In genomic region chr3:30578479-30578878, GRCh38 we compare ENCODE assay signal across 8 cellular contexts. TPM values are rescaled to one million over a fixed set of nuclear protein-coding genes. Genes with fewer than 3 reads are reported as not detected.
DNase-seq lines count a peak whose midpoint lies in the region; ATAC-seq and TF ChIP-seq lines count a peak whose summit lies in the region.

No MANE protein-coding gene starts in this region.

- H3K9me3 Mint-ChIP-seq in nephron = no peaks in the 10 kb centered on the region

- in situ Hi-C loops in Caki2 (cut with HindIII; ENCODE audit: low pct_unique_long_range_greater_than_20kb, low sequenced_read_pairs) = no loop called here

- ATAC-seq in HG03457 (IDR thresholded peaks at IDR 0.05; ENCODE audit: unreplicated experiment) (peak; percentile 18), GM21528 (IDR thresholded peaks at IDR 0.05; ENCODE audit: low FRiP score, unreplicated experiment) (no peak), GM18858 (IDR thresholded peaks at IDR 0.05; ENCODE audit: unreplicated experiment) (no peak)

- no peak overlapping the region for H3K4me3 Mint-ChIP-seq in nephron

- H3K27ac Mint-ChIP-seq in nephron = peak overlapping the region; percentile 89 to 92 (median 91)

- peaks cover 3% of the 10 kb centered on the region for H3K27me3 Mint-ChIP-seq in nephron (ENCODE audit: low read depth)

- no peaks in the 10 kb centered on the region for H3K4me1 ChIP-seq in A673 (ENCODE audit: insufficient read depth, low read length, poor library complexity, severe bottlenecking)

- TF ChIP-seq CTCF in choroid plexus epithelial cell (conservative IDR thresholded peaks at IDR 0.05; ENCODE audit: low read depth, low read length) (no peak), nephron (IDR thresholded peaks at IDR 0.05; ENCODE audit: unreplicated experiment in 3 of 3) (no peak), A673 (conservative IDR thresholded peaks at IDR 0.05; ENCODE audit: low read depth, low read length) (no peak)

- BruUV-seq in A673 (replicated peaks; lab: Mats Ljungman, UMichigan) = no TSS peak

- H3K36me3 Mint-ChIP-seq in nephron (ENCODE audit: low read depth) = no peaks in the 10 kb centered on the region

- H3K36me3 ChIP-seq in A673 (ENCODE audit: insufficient read depth, low read length, poor library complexity, severe bottlenecking) = no peaks in the 10 kb centered on the region

- POLR2A ChIA-PET in A673 (lab: Charles Lee; ENCODE audit: low non-redundant PET) = no interaction called here

- peaks cover 24% of the 10 kb centered on the region for H3K4me1 Mint-ChIP-seq in nephron

- H3K27me3 ChIP-seq in A673 (replicated peaks; ENCODE audit: insufficient read depth, low read depth, low read length, poor library complexity) = no peaks in the 10 kb centered on the region

- CTCF ChIA-PET in A673 (lab: Charles Lee) = no interaction called here

- H3K4me3 ChIP-seq in choroid plexus epithelial cell (ENCODE audit: low read depth, low read length) (no peak overlapping the region), A673 (ENCODE audit: low read depth, low read length, poor library complexity, severe bottlenecking) (no peak overlapping the region)

- intact Hi-C loops in A673 (cut with micrococcal nuclease; ENCODE audit: unreplicated experiment) = no loop called here

- no peak overlapping the region for H3K27ac ChIP-seq in A673 (ENCODE audit: low read depth, low read length, poor library complexity, severe bottlenecking)

- no peaks in the 10 kb centered on the region for H3K9me3 ChIP-seq in A673 (ENCODE audit: low read depth, low read length, poor library complexity, severe bottlenecking)

- DNase-seq in Caki2 (ENCODE audit: low read depth) (peak; percentile 94), choroid plexus epithelial cell (ENCODE audit: low read depth) (peak; percentile 94), DMS79 (lab: John Stamatoyannopoulos, UW) (no peak), A673 (ENCODE audit: low spot score) (no peak)

RNA-seq across cellular contexts. Expression of gene TGFBR2, which starts 27.9 kb away (rescaled TPM):
- total RNA-seq in Caki2 (2014; rRNA removed; shearing (Covaris generic); ENCODE audit: low replicate concordance) = 41.2 and 44.5 TPM in 2 replicates
- total RNA-seq in A673 (2021) = 16.1 TPM in 2 replicates

Comparison
In these comparisons a context has a peak if more than half of its experiments do, and no peak if none do; other contexts are left out.
1. DNase-seq: peak in Caki2 (single experiment) and choroid plexus epithelial cell (single experiment); none in DMS79 (single experiment) and A673 (single experiment).